Comparison of ENCODE assay signal across 8 cellular contexts in the genomic region with DNA sequence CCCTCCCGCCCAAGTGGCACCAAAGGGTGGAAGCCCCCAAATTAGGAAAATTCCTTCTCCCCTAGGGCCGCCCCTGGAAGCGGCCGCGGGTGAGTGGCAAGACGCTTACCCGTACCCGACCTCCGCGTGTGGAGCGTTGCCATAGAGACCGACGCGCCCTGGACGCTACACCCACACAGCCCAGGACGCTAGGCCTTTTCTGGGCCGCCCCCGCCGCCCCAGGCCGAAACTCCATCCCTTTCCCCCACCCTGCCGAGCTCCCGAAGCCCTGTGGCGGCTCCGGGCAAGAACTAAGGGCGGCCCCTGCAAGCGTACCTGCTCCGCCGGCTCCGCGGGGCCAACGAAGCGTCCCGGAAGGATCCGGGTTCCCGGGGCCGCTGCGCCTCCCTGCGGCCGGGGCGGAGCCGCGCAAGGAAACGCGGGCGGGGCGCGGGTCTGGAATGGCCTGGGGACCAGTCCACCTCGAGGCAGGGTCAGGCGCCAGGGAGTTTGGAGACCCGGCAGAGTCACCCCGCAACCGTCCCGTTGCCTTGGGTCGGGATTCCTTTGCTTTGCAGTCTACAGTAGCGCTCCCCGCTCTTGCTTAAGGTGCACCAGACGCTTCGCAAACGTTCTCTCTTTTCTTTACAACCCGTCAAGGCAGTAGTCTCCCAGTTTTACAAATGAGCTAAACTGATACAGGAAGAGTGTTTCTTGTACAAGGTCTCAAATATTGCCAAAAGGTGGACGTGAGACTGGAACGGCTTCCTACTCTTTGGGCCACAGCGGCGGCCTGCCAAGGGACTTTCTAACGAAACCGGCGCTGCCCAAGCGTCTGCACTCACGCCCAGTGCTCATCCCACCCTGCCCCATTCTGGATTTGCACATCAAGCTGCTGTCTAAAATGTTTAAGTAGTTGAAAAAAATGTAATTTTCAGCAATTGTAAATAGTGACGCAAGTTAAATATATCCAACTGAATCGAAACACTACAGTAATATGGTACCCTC. TPM values are rescaled to one million over a fixed set of nuclear protein-coding genes. Genes with fewer than 3 reads are reported as not detected.
DNase-seq lines count a peak whose midpoint lies in the region; ATAC-seq and TF ChIP-seq lines count a peak whose summit lies in the region.

A gene with protein sequence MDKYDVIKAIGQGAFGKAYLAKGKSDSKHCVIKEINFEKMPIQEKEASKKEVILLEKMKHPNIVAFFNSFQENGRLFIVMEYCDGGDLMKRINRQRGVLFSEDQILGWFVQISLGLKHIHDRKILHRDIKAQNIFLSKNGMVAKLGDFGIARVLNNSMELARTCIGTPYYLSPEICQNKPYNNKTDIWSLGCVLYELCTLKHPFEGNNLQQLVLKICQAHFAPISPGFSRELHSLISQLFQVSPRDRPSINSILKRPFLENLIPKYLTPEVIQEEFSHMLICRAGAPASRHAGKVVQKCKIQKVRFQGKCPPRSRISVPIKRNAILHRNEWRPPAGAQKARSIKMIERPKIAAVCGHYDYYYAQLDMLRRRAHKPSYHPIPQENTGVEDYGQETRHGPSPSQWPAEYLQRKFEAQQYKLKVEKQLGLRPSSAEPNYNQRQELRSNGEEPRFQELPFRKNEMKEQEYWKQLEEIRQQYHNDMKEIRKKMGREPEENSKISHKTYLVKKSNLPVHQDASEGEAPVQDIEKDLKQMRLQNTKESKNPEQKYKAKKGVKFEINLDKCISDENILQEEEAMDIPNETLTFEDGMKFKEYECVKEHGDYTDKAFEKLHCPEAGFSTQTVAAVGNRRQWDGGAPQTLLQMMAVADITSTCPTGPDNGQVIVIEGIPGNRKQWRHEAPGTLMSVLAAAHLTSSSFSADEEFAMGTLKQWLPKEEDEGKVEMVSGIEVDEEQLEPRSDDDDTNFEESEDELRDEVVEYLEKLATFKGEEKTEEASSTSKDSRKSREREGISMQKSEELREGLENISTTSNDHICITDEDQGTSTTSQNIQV (minus strand): TSS at position 360 of the 987 bp plus-strand sequence. CDS start 1,591 bp downstream, outside the sequence.

- H3K4me3 ChIP-seq in epithelial cell of proximal tubule (ENCODE audit: low read depth, low read length): peak within 1 kb of the TSS; percentile 70
- peak within 1 kb of the TSS; percentile 14 for H3K4me3 ChIP-seq in mucosa of descending colon

- peaks cover 8% of the 10 kb centered on the region for H3K4me1 ChIP-seq in mucosa of descending colon (ENCODE audit: low read depth)

- intact Hi-C loops in mucosa of descending colon (cut with DNase I, micrococcal nuclease): loop anchor here (10.0 kb wide), 4 partner anchors 124 to 314 kb away; no protein-coding TSS in a partner anchor

- peak; percentile 60 for TF ChIP-seq CTCF in AG09319 (IDR thresholded peaks at IDR 0.05; ENCODE audit: low read depth, low read length)
- peak; percentile 78 for TF ChIP-seq CTCF in epithelial cell of proximal tubule (conservative IDR thresholded peaks at IDR 0.05; ENCODE audit: low read depth, low read length)
- TF ChIP-seq CTCF in mucosa of descending colon (IDR thresholded peaks at IDR 0.05): peak; percentile 61

- DNase-seq in AG09319 (ENCODE audit: extremely low read depth, low read depth) (no peak), NCI-H526 treated with DMSO at 0.1 percent for 48 hours (lab: John Stamatoyannopoulos, UW) (peak; percentile 55), activated T-cell treated with anti-CD3 and anti-CD28 coated beads for 1 hour (ENCODE audit: low read depth) (peak; percentile 35), epithelial cell of proximal tubule (ENCODE audit: low read depth) (no peak), mucosa of descending colon (peak; percentile 74 to 86 (median 75))
- DNase-seq in stimulated activated CD8-positive, alpha-beta memory T cell treated with anti-CD3 and anti-CD28 coated beads, Interleukin-2, amount 100 ng/mL, for 48 hours (ENCODE audit: low read depth in 2 of 2): peak; percentile 40 to 42

- ATAC-seq in GM18858 (IDR thresholded peaks at IDR 0.05; ENCODE audit: unreplicated experiment) (peak; percentile 47), HG03095 (IDR thresholded peaks at IDR 0.05; ENCODE audit: unreplicated experiment) (peak; percentile 70), mucosa of descending colon (peak; percentile 93)

- H3K9me3 ChIP-seq in mucosa of descending colon: no peaks in the 10 kb centered on the region

- H3K36me3 ChIP-seq in mucosa of descending colon (ENCODE audit: low read depth): peaks cover 3% of the 10 kb centered on the region

RNA-seq across cellular contexts. Expression of the gene that starts here (rescaled TPM):
- total RNA-seq in epithelial cell of proximal tubule (0.14 TPM in 1 of 2 replicates, not detected in the other), mucosa of descending colon (under 1 TPM; 0.14 to 0.32 (median 0.29) TPM)

Comparison
In these comparisons a context has a peak if more than half of its experiments do, and no peak if none do; other contexts are left out.
1. Peak in DNase-seq, ATAC-seq and H3K4me3 ChIP-seq in mucosa of descending colon; RNA of the gene not detected or under 1 TPM.
2. DNase-seq: peak in NCI-H526 treated with DMSO at 0.1 percent for 48 hours (single experiment), activated T-cell treated with anti-CD3 and anti-CD28 coated beads for 1 hour (single experiment) and stimulated activated CD8-positive, alpha-beta memory T cell treated with anti-CD3 and anti-CD28 coated beads, Interleukin-2, amount 100 ng/mL, for 48 hours (2 of 2); none in AG09319 (single experiment) and epithelial cell of proximal tubule (single experiment).
3. Peak in every context shown above with its lines, with median percentiles within 50 percentile points of each other: CTCF ChIP-seq and ATAC-seq.